In genomic region chr5:111755942-111756353, GRCh38 we compare ENCODE assay signal across 8 cellular contexts. TPM values are rescaled to one million over a fixed set of nuclear protein-coding genes. Genes with fewer than 3 reads are reported as not detected.
DNase-seq lines count a peak whose midpoint lies in the region; ATAC-seq and TF ChIP-seq lines count a peak whose summit lies in the region.

No MANE protein-coding gene starts in this region.

- no peaks in the 10 kb centered on the region; the same call in 1 of the 2 replicates for H3K36me3 ChIP-seq in H7 (replicated peaks; ENCODE audit: control insufficient read depth, insufficient read depth, low read length)
- H3K36me3 ChIP-seq in heart left ventricle = no peaks in the 10 kb centered on the region
- H3K36me3 ChIP-seq in skeletal muscle satellite cell (ENCODE audit: insufficient read depth, low read length) = peaks cover 15% of the 10 kb centered on the region

- TF ChIP-seq CTCF in heart left ventricle (IDR thresholded peaks at IDR 0.05) = no peak

- H3K27me3 ChIP-seq in H7 (ENCODE audit: control insufficient read depth, insufficient read depth, low read length) (no peaks in the 10 kb centered on the region), heart left ventricle (no peaks in the 10 kb centered on the region), skeletal muscle satellite cell (ENCODE audit: control insufficient read depth, insufficient read depth, low read length) (no peaks in the 10 kb centered on the region)

- H3K9me3 ChIP-seq in heart left ventricle = no peaks in the 10 kb centered on the region
- no peaks in the 10 kb centered on the region for H3K9me3 ChIP-seq in skeletal muscle satellite cell (replicated peaks; ENCODE audit: low read length)

- DNase-seq in A172 (ENCODE audit: low spot score) = peak; percentile 30
- DNase-seq in H7 = no peak
- DNase-seq in heart left ventricle = no peak
- no peak for DNase-seq in NCI-H187 (lab: John Stamatoyannopoulos, UW)

- peak overlapping the region; percentile 11 to 98 (median 92) for H3K27ac ChIP-seq in heart left ventricle

- H3K4me1 ChIP-seq in heart left ventricle (peaks cover 0 to 43% (median 30%) of the 10 kb centered on the region in 12 donors), skeletal muscle satellite cell (ENCODE audit: control insufficient read depth, insufficient read depth, low read length) (peaks cover 38% of the 10 kb centered on the region)

- TF ChIP-seq POLR2A in heart left ventricle (IDR thresholded peaks at IDR 0.05) = no peak

- peak overlapping the region; percentile 89 for H3K9ac ChIP-seq in skeletal muscle satellite cell (ENCODE audit: low read depth, low read length)

- 0 to 1% (median 0%) methylated on average over 5 of the region's 5 CpGs for WGBS in heart left ventricle, 4 donors

- peak; percentile 26 for ATAC-seq in SK-N-SH treated with all-trans-retinoic acid at 6 μM for 48 hours
- ATAC-seq in heart left ventricle = peak; percentile 59 to 67 (median 62)
- ATAC-seq in GM19397 (IDR thresholded peaks at IDR 0.05; ENCODE audit: unreplicated experiment) = no peak
- no peak for ATAC-seq in GM21529 (IDR thresholded peaks at IDR 0.05; ENCODE audit: unreplicated experiment)

- intact Hi-C loops in heart left ventricle (cut with DNase I) = loop anchor here (2.0 to 10.0 kb wide), 13 partner anchors 73 to 391 kb away; no protein-coding TSS in a partner anchor

- peak overlapping the region; percentile 81 for H3K4me2 ChIP-seq in skeletal muscle satellite cell (ENCODE audit: low read length)

- H3K4me3 ChIP-seq in H7 (ENCODE audit: insufficient read depth, low read depth, low read length) (peak overlapping the region; percentile 82), heart left ventricle (peak overlapping the region in 11 of 12 donors; percentile 48 to 89 (median 71)), skeletal muscle satellite cell (ENCODE audit: low read length) (peak overlapping the region; percentile 89)

TF ChIP-seq in SK-N-SH treated with all-trans-retinoic acid at 6 μM for 48 hours, 23 proteins besides CTCF, POLR2A, EP300 and RAD21:
- TF ChIP-seq ESRRG (CRISPR knock-in tag; IDR thresholded peaks at IDR 0.05) (no peak), ZNF70 (CRISPR knock-in tag; IDR thresholded peaks at IDR 0.05) (no peak), ISL1 (CRISPR knock-in tag; IDR thresholded peaks at IDR 0.05) (no peak), OSR1 (CRISPR knock-in tag; IDR thresholded peaks at IDR 0.05) (no peak), CREB5 (CRISPR knock-in tag; IDR thresholded peaks at IDR 0.05; ENCODE audit: low read depth) (no peak), ZNF8 (CRISPR knock-in tag; IDR thresholded peaks at IDR 0.05) (no peak), TOX (CRISPR knock-in tag; IDR thresholded peaks at IDR 0.05; ENCODE audit: borderline replicate concordance) (no peak), CSDC2 (CRISPR knock-in tag; IDR thresholded peaks at IDR 0.05) (no peak), PPARA (CRISPR knock-in tag; IDR thresholded peaks at IDR 0.05; ENCODE audit: borderline replicate concordance) (no peak), RARB (CRISPR knock-in tag; IDR thresholded peaks at IDR 0.05) (no peak), BACH2 (CRISPR knock-in tag; IDR thresholded peaks at IDR 0.05; ENCODE audit: borderline replicate concordance) (no peak), POU6F1 (CRISPR knock-in tag; IDR thresholded peaks at IDR 0.05; ENCODE audit: borderline replicate concordance, low read depth) (no peak), ZFP3 (CRISPR knock-in tag; IDR thresholded peaks at IDR 0.05) (no peak), ZC3H10 (CRISPR knock-in tag; IDR thresholded peaks at IDR 0.05) (no peak), ZNF565 (CRISPR knock-in tag; conservative IDR thresholded peaks at IDR 0.05; ENCODE audit: low read depth) (no peak), ZFP30 (CRISPR knock-in tag; IDR thresholded peaks at IDR 0.05) (no peak), ARNTL (CRISPR knock-in tag; IDR thresholded peaks at IDR 0.05; ENCODE audit: borderline replicate concordance, low read depth) (no peak), PATZ1 (CRISPR knock-in tag; IDR thresholded peaks at IDR 0.05; ENCODE audit: borderline replicate concordance) (no peak), GLIS3 (CRISPR knock-in tag; IDR thresholded peaks at IDR 0.05) (no peak)

RNA-seq across cellular contexts. Expression of gene NREP, which starts 1.0 kb away (rescaled TPM):
- total RNA-seq in A172 (2014; rRNA removed; shearing (Covaris generic)) = 22.3 and 27.2 TPM in 2 replicates
- 199 and 208 TPM in 2 replicates for total RNA-seq in H7 (2014; rRNA removed; shearing (Covaris generic))
- total RNA-seq in heart left ventricle = 10 to 100 TPM in 8 of 9 donors, 1 to 10 TPM in 1; 8.1 to 71.8 (median 43.3) TPM
- polyA plus RNA-seq in heart left ventricle = 10 to 100 TPM; 20.0 to 25.8 TPM
- 22.6 and 61.4 TPM in 2 replicates for total RNA-seq in skeletal muscle satellite cell (2012; rRNA removed)

Comparison
In these comparisons a context has a peak if more than half of its experiments do, and no peak if none do; other contexts are left out.
1. ATAC-seq: peak in SK-N-SH treated with all-trans-retinoic acid at 6 μM for 48 hours (single experiment) and heart left ventricle (4 of 4); none in GM19397 (single experiment) and GM21529 (single experiment).
2. Peak in every context shown above with its lines, with median percentiles within 50 percentile points of each other: H3K4me3 ChIP-seq.